13 cellular contexts compared by ENCODE assay signal in genomic region chr10:60663850-60664249, GRCh38.
DNase-seq lines count a peak whose midpoint lies in the region; ATAC-seq, FAIRE-seq and TF ChIP-seq lines count a peak whose summit lies in the region.
"Had no signal": no experiment of that assay in that cellular context is flagged by ENCODE, and none has a peak within 500 bp of the region (broad histone marks: within the 10 kb centered on the region; RNA-seq: fewer than 3 reads in every experiment).

No MANE protein-coding gene starts in this region.

- H3K9me3 ChIP-seq in astrocyte (ENCODE audit: insufficient read depth, low read depth, low read length), result no peaks in the 10 kb centered on the region
- H3K9me3 ChIP-seq in parathyroid adenoma (ENCODE audit: control insufficient read depth, low read length), result no peaks in the 10 kb centered on the region
- H3K9me3 ChIP-seq in breast epithelium, result peaks cover 0 to under 1% of the 10 kb centered on the region in 2 donors
- H3K9me3 ChIP-seq: colonic mucosa, pancreas, vagina had no signal

- H3K36me3 Mint-ChIP-seq in activated CD4-positive, alpha-beta memory T cell treated with anti-CD3 and anti-CD28 coated beads for 36 hours, result no peaks in the 10 kb centered on the region
- no peaks in the 10 kb centered on the region for H3K36me3 Mint-ChIP-seq in activated CD4-positive, alpha-beta memory T cell treated with anti-CD3 and anti-CD28 coated beads, Interleukin-2, amount 10 ng/mL, durations not matched to agents 7 days and 5 days (ENCODE audit: low read depth)
- no peaks in the 10 kb centered on the region for H3K36me3 Mint-ChIP-seq in astrocyte (ENCODE audit: low read depth, unreplicated experiment)
- H3K36me3 Mint-ChIP-seq: activated naive CD8-positive, alpha-beta T cell treated with anti-CD3 and anti-CD28 coated beads for 36 hours had no signal

- no peaks in the 10 kb centered on the region for H4K20me1 ChIP-seq in astrocyte (ENCODE audit: insufficient read depth, low read length)

- no peaks in the 10 kb centered on the region for H3K79me2 ChIP-seq in astrocyte (ENCODE audit: insufficient read depth, low read length)
- H3K79me2 ChIP-seq in parathyroid adenoma, result no peaks in the 10 kb centered on the region

- peak overlapping the region; percentile 20 for H3K4me3 Mint-ChIP-seq in activated CD4-positive, alpha-beta memory T cell treated with anti-CD3 and anti-CD28 coated beads for 36 hours
- H3K4me3 Mint-ChIP-seq in activated CD4-positive, alpha-beta memory T cell treated with anti-CD3 and anti-CD28 coated beads, Interleukin-2, amount 10 ng/mL, durations not matched to agents 7 days and 5 days, result no peak overlapping the region
- no peak overlapping the region for H3K4me3 Mint-ChIP-seq in astrocyte (ENCODE audit: unreplicated experiment)
- H3K4me3 Mint-ChIP-seq: activated CD8-positive, alpha-beta T cell treated with anti-CD3 and anti-CD28 coated beads for 36 hours; activated naive CD8-positive, alpha-beta T cell treated with anti-CD3 and anti-CD28 coated beads for 36 hours had no signal

- H3K27ac ChIP-seq in astrocyte (ENCODE audit: low read depth, low read length), result peak overlapping the region; percentile 13
- H3K27ac ChIP-seq in parathyroid adenoma, result no peak overlapping the region
- no peak overlapping the region for H3K27ac ChIP-seq in breast epithelium
- H3K27ac ChIP-seq: colonic mucosa, pancreas, vagina had no signal

- no peak for ATAC-seq in HG02610 (IDR thresholded peaks at IDR 0.05; ENCODE audit: unreplicated experiment)

- intact Hi-C loops in activated CD4-positive, alpha-beta memory T cell treated with anti-CD3 and anti-CD28 coated beads for 36 hours (cut with micrococcal nuclease), result loop anchor here (2.0 to 10.0 kb wide), 2 partner anchors 51 to 759 kb away; partner anchors contain the start of gene CCDC6
- intact Hi-C loops in breast epithelium (cut with DNase I; ENCODE audit: low total_unique reads), result no loop called here

- H3K9me3 Mint-ChIP-seq in activated CD4-positive, alpha-beta memory T cell treated with anti-CD3 and anti-CD28 coated beads for 36 hours, result no peaks in the 10 kb centered on the region
- H3K9me3 Mint-ChIP-seq in activated CD4-positive, alpha-beta memory T cell treated with anti-CD3 and anti-CD28 coated beads, Interleukin-2, amount 10 ng/mL, durations not matched to agents 7 days and 5 days, result no peaks in the 10 kb centered on the region
- H3K9me3 Mint-ChIP-seq in astrocyte (ENCODE audit: unreplicated experiment), result peaks cover under 1% of the 10 kb centered on the region
- H3K9me3 Mint-ChIP-seq: activated CD8-positive, alpha-beta T cell treated with anti-CD3 and anti-CD28 coated beads for 36 hours; activated naive CD8-positive, alpha-beta T cell treated with anti-CD3 and anti-CD28 coated beads for 36 hours had no signal

- H3K4me1 ChIP-seq in astrocyte (ENCODE audit: insufficient read depth, low read length) (peaks cover 19% of the 10 kb centered on the region), parathyroid adenoma (peaks cover 14% of the 10 kb centered on the region), breast epithelium (no peaks in the 10 kb centered on the region)
- H3K4me1 ChIP-seq: colonic mucosa, pancreas, vagina had no signal

- H2AFZ ChIP-seq in astrocyte (ENCODE audit: low read depth, low read length), result no peak overlapping the region
- peak overlapping the region; percentile 21 for H2AFZ ChIP-seq in parathyroid adenoma

- H3K4me2 ChIP-seq in astrocyte (ENCODE audit: low read length) (peak overlapping the region; percentile 30), parathyroid adenoma (ENCODE audit: low read length) (peak overlapping the region; percentile 14)

- no peak overlapping the region for H3K9ac ChIP-seq in astrocyte (ENCODE audit: low read length)
- H3K9ac ChIP-seq in parathyroid adenoma, result no peak overlapping the region

- H3K27me3 ChIP-seq in astrocyte (ENCODE audit: insufficient read depth, low read length), result no peaks in the 10 kb centered on the region
- H3K27me3 ChIP-seq in parathyroid adenoma (ENCODE audit: control insufficient read depth, insufficient read depth, low read length), result no peaks in the 10 kb centered on the region
- H3K27me3 ChIP-seq in breast epithelium, result no peaks in the 10 kb centered on the region
- H3K27me3 ChIP-seq: colonic mucosa, pancreas, vagina had no signal

- peaks cover 45% of the 10 kb centered on the region for H3K4me1 Mint-ChIP-seq in activated CD4-positive, alpha-beta memory T cell treated with anti-CD3 and anti-CD28 coated beads for 36 hours (ENCODE audit: low read depth)
- peaks cover 17% of the 10 kb centered on the region for H3K4me1 Mint-ChIP-seq in activated CD4-positive, alpha-beta memory T cell treated with anti-CD3 and anti-CD28 coated beads, Interleukin-2, amount 10 ng/mL, durations not matched to agents 7 days and 5 days
- peaks cover 34% of the 10 kb centered on the region for H3K4me1 Mint-ChIP-seq in astrocyte (ENCODE audit: low read depth, unreplicated experiment)
- H3K4me1 Mint-ChIP-seq: activated naive CD8-positive, alpha-beta T cell treated with anti-CD3 and anti-CD28 coated beads for 36 hours had no signal

- H3K4me3 ChIP-seq in astrocyte (ENCODE audit: insufficient read depth, low read depth, low read length), result no peak overlapping the region
- H3K4me3 ChIP-seq in parathyroid adenoma (ENCODE audit: low read depth, low read length), result no peak overlapping the region
- H3K4me3 ChIP-seq in breast epithelium, result no peak overlapping the region
- H3K4me3 ChIP-seq: colonic mucosa, pancreas, vagina had no signal

- CTCF ChIA-PET in activated CD4-positive, alpha-beta memory T cell treated with anti-CD3 and anti-CD28 coated beads for 36 hours (lab: Charles Lee), result interaction anchor here (2.0 kb wide), 1 partner anchor 104 kb away, joined by 6 read pairs; no protein-coding TSS in a partner anchor
- CTCF ChIA-PET in activated CD4-positive, alpha-beta memory T cell treated with anti-CD3 and anti-CD28 coated beads, Interleukin-2, amount 10 ng/mL, durations not matched to agents 7 days and 5 days (lab: Charles Lee), result interaction anchor here (1.7 kb wide), 1 partner anchor 105 kb away, joined by 9 read pairs; no protein-coding TSS in a partner anchor

- no peak for TF ChIP-seq CTCF in astrocyte (IDR thresholded peaks at IDR 0.05; ENCODE audit: insufficient read depth, low read depth, low read length)
- no peak for TF ChIP-seq CTCF in parathyroid adenoma (IDR thresholded peaks at IDR 0.05)
- TF ChIP-seq CTCF in breast epithelium (IDR thresholded peaks at IDR 0.05), result no peak

- no peaks in the 10 kb centered on the region for H3K36me3 ChIP-seq in astrocyte (ENCODE audit: insufficient read depth, low read length)
- H3K36me3 ChIP-seq in parathyroid adenoma (ENCODE audit: control insufficient read depth, insufficient read depth, low read length), result no peaks in the 10 kb centered on the region
- H3K36me3 ChIP-seq in breast epithelium, result no peaks in the 10 kb centered on the region
- H3K36me3 ChIP-seq: colonic mucosa, pancreas, vagina had no signal

- no peak for DNase-seq in activated CD4-positive, alpha-beta memory T cell treated with anti-CD3 and anti-CD28 coated beads for 36 hours
- no peak for DNase-seq in activated CD4-positive, alpha-beta memory T cell treated with anti-CD3 and anti-CD28 coated beads, Interleukin-2, amount 10 ng/mL, durations not matched to agents 7 days and 5 days
- DNase-seq in NCI-H2029 treated with DMSO at 0.1 percent for 48 hours (lab: John Stamatoyannopoulos, UW), result peak; percentile 36
- DNase-seq in astrocyte (ENCODE audit: low read depth), result no peak
- DNase-seq in stimulated activated CD4-positive, alpha-beta T cell treated with anti-CD3 and anti-CD28 coated beads, Interleukin-2, amount 100 ng/mL, for 48 hours, result no peak
- DNase-seq in breast epithelium (ENCODE audit: low spot score in 2 of 2), result no peak
- DNase-seq: activated CD8-positive, alpha-beta T cell treated with anti-CD3 and anti-CD28 coated beads for 36 hours; activated naive CD8-positive, alpha-beta T cell treated with anti-CD3 and anti-CD28 coated beads for 36 hours; colonic mucosa; pancreas had no signal

- no peak for FAIRE-seq in astrocyte (lab: Jason Lieb, UNC)
- FAIRE-seq: pancreas had no signal

- H3K27ac Mint-ChIP-seq in activated CD4-positive, alpha-beta memory T cell treated with anti-CD3 and anti-CD28 coated beads for 36 hours, result no peak overlapping the region
- no peak overlapping the region for H3K27ac Mint-ChIP-seq in activated CD4-positive, alpha-beta memory T cell treated with anti-CD3 and anti-CD28 coated beads, Interleukin-2, amount 10 ng/mL, durations not matched to agents 7 days and 5 days
- no peak overlapping the region for H3K27ac Mint-ChIP-seq in astrocyte (ENCODE audit: unreplicated experiment)
- H3K27ac Mint-ChIP-seq: activated CD8-positive, alpha-beta T cell treated with anti-CD3 and anti-CD28 coated beads for 36 hours; activated naive CD8-positive, alpha-beta T cell treated with anti-CD3 and anti-CD28 coated beads for 36 hours had no signal

- TF ChIP-seq POLR2A in breast epithelium (IDR thresholded peaks at IDR 0.05), result no peak

- POLR2A ChIA-PET in activated CD4-positive, alpha-beta memory T cell treated with anti-CD3 and anti-CD28 coated beads for 36 hours (lab: Charles Lee), result interaction anchor here (1.2 to 1.5 kb wide), 2 partner anchors 9 to 115 kb away, joined by 3 read pairs; partner anchors contain the start of gene CDK1
- POLR2A ChIA-PET in activated CD4-positive, alpha-beta memory T cell treated with anti-CD3 and anti-CD28 coated beads, Interleukin-2, amount 10 ng/mL, durations not matched to agents 7 days and 5 days (lab: Charles Lee), result interaction anchor here (1.4 kb wide), 1 partner anchor 13 kb away, joined by 4 read pairs; no protein-coding TSS in a partner anchor

- H3K27me3 Mint-ChIP-seq in activated CD4-positive, alpha-beta memory T cell treated with anti-CD3 and anti-CD28 coated beads for 36 hours, result peaks cover 3% of the 10 kb centered on the region
- H3K27me3 Mint-ChIP-seq in activated CD4-positive, alpha-beta memory T cell treated with anti-CD3 and anti-CD28 coated beads, Interleukin-2, amount 10 ng/mL, durations not matched to agents 7 days and 5 days, result no peaks in the 10 kb centered on the region
- H3K27me3 Mint-ChIP-seq in astrocyte (ENCODE audit: low read depth, unreplicated experiment), result no peaks in the 10 kb centered on the region
